In genomic region chr7:97373743-97374142, GRCh38 we compare ENCODE assay signal across 20 cellular contexts.
"Had no signal": no experiment of that assay in that cellular context is flagged by ENCODE, and none has a peak within 500 bp of the region (broad histone marks: within the 10 kb centered on the region; RNA-seq: fewer than 3 reads in every experiment).

No MANE protein-coding gene starts in this region.

- H3K4me3 ChIP-seq: coronary artery, hepatocyte, psoas muscle, skin epidermis, stomach, thoracic aorta, transverse colon had no signal

- H3K27me3 Mint-ChIP-seq: naive thymus-derived CD8-positive, alpha-beta T cell had no signal

- ATAC-seq: left cardiac atrium; left ventricle myocardium superior; naive thymus-derived CD8-positive, alpha-beta T cell; psoas muscle; sciatic nerve had no signal

- H3K4me1 ChIP-seq: psoas muscle, stomach, transverse colon had no signal

- H3K79me2 ChIP-seq: hepatocyte had no signal

- DNase-seq: effector CD4-positive, alpha-beta T cell; endodermal cell; foreskin melanocyte; kidney; left cardiac atrium; left ventricle myocardium superior; mesendoderm; naive thymus-derived CD8-positive, alpha-beta T cell; psoas muscle; stimulated activated CD4-positive, alpha-beta T cell treated with anti-CD3 and anti-CD28 coated beads, Interleukin-12 subunit alpha, Interleukin-12 subunit beta, amount 100 ng/mL, for 4 hours; stimulated activated naive CD4-positive, alpha-beta T cell; stomach; substantia nigra; transverse colon had no signal

- H3K27ac Mint-ChIP-seq: endodermal cell; naive thymus-derived CD8-positive, alpha-beta T cell had no signal

- H3K36me3 Mint-ChIP-seq: naive thymus-derived CD8-positive, alpha-beta T cell had no signal

- H3K4me1 Mint-ChIP-seq: endodermal cell; naive thymus-derived CD8-positive, alpha-beta T cell had no signal

- H3K36me3 ChIP-seq: neutrophil, stomach, thoracic aorta, transverse colon had no signal

- H3K9me3 ChIP-seq: neutrophil, psoas muscle, stomach, thoracic aorta, transverse colon had no signal

- H2AFZ ChIP-seq: hepatocyte had no signal

- H3K4me2 ChIP-seq: hepatocyte had no signal

- H3K27ac ChIP-seq: coronary artery, hepatocyte, neutrophil, psoas muscle, skin epidermis, stomach, thoracic aorta, transverse colon had no signal

- H3K4me3 Mint-ChIP-seq: endodermal cell; naive thymus-derived CD8-positive, alpha-beta T cell had no signal

- H3K27me3 ChIP-seq: hepatocyte, neutrophil, stomach, transverse colon had no signal
